10 cellular contexts compared by ENCODE assay signal in genomic region chr9:129195606-129196005, GRCh38. TPM values are rescaled to one million over a fixed set of nuclear protein-coding genes. Genes with fewer than 3 reads are reported as not detected.
"Had no signal": no experiment of that assay in that cellular context is flagged by ENCODE, and none has a peak within 500 bp of the region (broad histone marks: within the 10 kb centered on the region; RNA-seq: fewer than 3 reads in every experiment).

No MANE protein-coding gene starts in this region.

- DNase-seq: H7, HFFc6, Karpas-422, KBM-7 had no signal

- H3K4me2 ChIP-seq: GM23338, KMS-11 had no signal

- FAIRE-seq: HTR-8/SVneo had no signal

- H3K27ac ChIP-seq: KMS-11 had no signal

- ATAC-seq: GM23338, HCT116 had no signal

- H3K4me3 ChIP-seq: GM23338, HAP-1 had no signal

- H3K9me3 ChIP-seq: HAP-1 had no signal

- H3K36me3 ChIP-seq: HAP-1 had no signal

- H3K9ac ChIP-seq: KMS-11 had no signal

- H2AFZ ChIP-seq: GM23338 had no signal

- H3K4me1 ChIP-seq: HAP-1 had no signal

RNA-seq across cellular contexts. Expression of gene IER5L, which starts 17.5 kb away (rescaled TPM):
- polyA plus RNA-seq: IgD-negative memory B cell had no signal
